8 cellular contexts compared by ENCODE assay signal in the genomic region with DNA sequence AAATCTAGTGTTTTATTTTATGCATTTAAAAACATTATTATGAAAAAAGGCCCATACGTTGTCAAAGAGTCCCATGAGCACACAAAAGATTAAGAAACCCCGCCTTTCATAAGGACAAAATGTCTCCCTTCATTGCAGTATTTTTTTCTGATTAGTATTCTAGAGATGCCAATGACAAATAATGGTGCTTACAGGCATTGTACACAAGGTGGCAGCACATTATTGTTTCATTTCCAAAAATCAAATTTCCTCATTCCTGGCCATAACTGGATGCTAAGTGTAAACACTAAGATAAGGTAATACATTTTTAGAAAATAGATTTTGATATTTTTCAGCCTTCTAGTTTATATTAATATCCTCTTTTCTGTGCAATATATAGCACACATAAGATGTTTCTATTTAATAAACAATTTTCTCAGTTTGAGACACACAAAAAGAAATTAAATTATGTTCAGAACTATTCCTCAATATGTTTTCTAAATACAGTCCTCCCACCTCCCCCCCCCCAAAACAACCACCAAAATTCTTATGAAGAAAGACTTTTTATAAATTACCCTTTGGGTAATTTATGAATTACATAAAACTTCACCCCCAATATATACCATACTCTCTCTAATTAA. TPM values are rescaled to one million over a fixed set of nuclear protein-coding genes. Genes with fewer than 3 reads are reported as not detected.
A peak's percentile ranks its signal among the peaks of the same experiment; 100 is the strongest.
DNase-seq lines count a peak whose midpoint lies in the region; ATAC-seq and TF ChIP-seq lines count a peak whose summit lies in the region.

No MANE protein-coding gene starts in this region.

- no peaks in the 10 kb centered on the region for H3K4me1 Mint-ChIP-seq in activated CD4-positive, alpha-beta T cell treated with anti-CD3 and anti-CD28 coated beads for 36 hours

- WGBS in transverse colon (ENCODE audit: low coverage in 1 of 2), 2 donors: 0 to 5% methylated on average over 2 of the region's 2 CpGs

- H3K4me1 ChIP-seq in transverse colon: no peaks in the 10 kb centered on the region

- TF ChIP-seq CTCF in transverse colon (IDR thresholded peaks at IDR 0.05): peak; percentile 72 to 80 (median 74)

- TF ChIP-seq EP300 in transverse colon (IDR thresholded peaks at IDR 0.05; ENCODE audit: low read depth): no peak

- ATAC-seq in activated CD4-positive, alpha-beta T cell treated with anti-CD3 and anti-CD28 coated beads for 36 hours: no peak

- intact Hi-C loops in transverse colon (cut with DNase I; ENCODE audit: low total_unique reads): no loop called here
- intact Hi-C loops in activated CD4-positive, alpha-beta T cell treated with anti-CD3 and anti-CD28 coated beads for 36 hours (cut with DNase I, micrococcal nuclease): loop anchor here (1.0 to 5.0 kb wide), 4 partner anchors 62 to 744 kb away; no protein-coding TSS in a partner anchor

- H3K27ac ChIP-seq in transverse colon: no peak overlapping the region

- H3K27ac Mint-ChIP-seq in activated CD4-positive, alpha-beta T cell treated with anti-CD3 and anti-CD28 coated beads for 36 hours: no peak overlapping the region

- H3K36me3 ChIP-seq in transverse colon: no peaks in the 10 kb centered on the region

- peaks cover 5% of the 10 kb centered on the region for H3K27me3 Mint-ChIP-seq in activated CD4-positive, alpha-beta T cell treated with anti-CD3 and anti-CD28 coated beads for 36 hours

- H3K4me3 ChIP-seq in transverse colon: no peak overlapping the region

- in situ Hi-C loops in transverse colon (cut with MboI; ENCODE audit: low pct_ligation_motif_present in 1 of 4, low pct_unique_long_range_greater_than_20kb in 1 of 4, low sequenced_read_pairs in 3 of 4): loop anchor here in 1 of 4 donors (25.0 kb wide), 1 partner anchor 753 kb away; no protein-coding TSS in a partner anchor

- POLR2A ChIA-PET in HEK293T (lab: Yijun Ruan, JAX): no interaction called here
- POLR2A ChIA-PET in activated CD4-positive, alpha-beta T cell treated with anti-CD3 and anti-CD28 coated beads for 36 hours (lab: Charles Lee): no interaction called here

- no peaks in the 10 kb centered on the region for H3K9me3 Mint-ChIP-seq in activated CD4-positive, alpha-beta T cell treated with anti-CD3 and anti-CD28 coated beads for 36 hours (ENCODE audit: low read depth)

- CTCF ChIA-PET in HEK293T (lab: Yijun Ruan, JAX): no interaction called here
- CTCF ChIA-PET in activated CD4-positive, alpha-beta T cell treated with anti-CD3 and anti-CD28 coated beads for 36 hours (lab: Charles Lee): interaction anchor here (0.9 to 1.6 kb wide), 4 partner anchors 13 to 736 kb away, joined by 4 to 7 read pairs (median 6); a partner anchor contains a TSS

- no peaks in the 10 kb centered on the region for H3K9me3 ChIP-seq in transverse colon

- H3K27me3 ChIP-seq in transverse colon: no peaks in the 10 kb centered on the region

- DNase-seq in NCI-H1417 (lab: John Stamatoyannopoulos, UW): peak; percentile 34 to 79 (median 65)
- no peak for DNase-seq in NCI-H1417 treated with DMSO at 0.1 percent for 48 hours (lab: John Stamatoyannopoulos, UW)
- DNase-seq in HEK293T (ENCODE audit: extremely low spot score): peak; percentile 40
- DNase-seq in NCI-H2196 treated with DMSO at 0.1 percent for 48 hours (lab: John Stamatoyannopoulos, UW; ENCODE audit: unreplicated experiment): peak; percentile 6
- DNase-seq in brain pericyte (ENCODE audit: low read depth, low spot score): peak; percentile 8
- DNase-seq in kidney glomerular epithelial cell (lab: John Stamatoyannopoulos, UW): peak; percentile 67
- DNase-seq in transverse colon: no peak
- no peak for DNase-seq in activated CD4-positive, alpha-beta T cell treated with anti-CD3 and anti-CD28 coated beads for 36 hours

- no peak for TF ChIP-seq POLR2A in transverse colon (IDR thresholded peaks at IDR 0.05)

- no peaks in the 10 kb centered on the region for H3K36me3 Mint-ChIP-seq in activated CD4-positive, alpha-beta T cell treated with anti-CD3 and anti-CD28 coated beads for 36 hours (ENCODE audit: low read depth)

- H3K4me3 Mint-ChIP-seq in activated CD4-positive, alpha-beta T cell treated with anti-CD3 and anti-CD28 coated beads for 36 hours: no peak overlapping the region

TF ChIP-seq in HEK293T, 16 proteins besides CTCF, POLR2A, EP300 and RAD21:
- TF ChIP-seq SP1 (IDR thresholded peaks at IDR 0.05) (no peak), CTBP1 (IDR thresholded peaks at IDR 0.05; ENCODE audit: borderline replicate concordance) (no peak), BHLHE40 (IDR thresholded peaks at IDR 0.05; ENCODE audit: borderline replicate concordance) (no peak), ELF4 (IDR thresholded peaks at IDR 0.05) (no peak), L3MBTL2 (conservative IDR thresholded peaks at IDR 0.05) (no peak), ZNF384 (IDR thresholded peaks at IDR 0.05) (no peak)

RNA-seq across cellular contexts. Expression of a gene that starts 47.7 kb away (rescaled TPM):
- 1 to 10 TPM; 1.1 to 7.5 (median 6.6) TPM for total RNA-seq in transverse colon
- 1 to 10 TPM; 2.1 to 2.3 TPM for total RNA-seq in activated CD4-positive, alpha-beta T cell treated with anti-CD3 and anti-CD28 coated beads for 36 hours

Comparison
In these comparisons a context has a peak if more than half of its experiments do, and no peak if none do; other contexts are left out.
1. DNase-seq: peak in NCI-H1417 (3 of 3), HEK293T (single experiment), NCI-H2196 treated with DMSO at 0.1 percent for 48 hours (single experiment), brain pericyte (single experiment) and kidney glomerular epithelial cell (single experiment); none in NCI-H1417 treated with DMSO at 0.1 percent for 48 hours (single experiment), transverse colon (single experiment) and activated CD4-positive, alpha-beta T cell treated with anti-CD3 and anti-CD28 coated beads for 36 hours (single experiment).